3 cellular contexts compared by ENCODE assay signal in genomic region chr15:77400258-77400657, GRCh38.
A peak's percentile ranks its signal among the peaks of the same experiment; 100 is the strongest.
TF ChIP-seq lines count a peak whose summit lies in the region.

No MANE protein-coding gene starts in this region.

TF ChIP-seq in GM12891, 5 proteins besides CTCF, POLR2A, EP300 and RAD21 (continued from another document):
- TF ChIP-seq PAX5 (IDR thresholded peaks at IDR 0.05; ENCODE audit: insufficient read depth, low read length, severe bottlenecking) (no peak), POU2F2 (IDR thresholded peaks at IDR 0.05; ENCODE audit: low read depth, low read length) (no peak), POLR2AphosphoS5 (IDR thresholded peaks at IDR 0.05; ENCODE audit: low read depth, low read length) (no peak), TAF1 (IDR thresholded peaks at IDR 0.05; ENCODE audit: low read depth, low read length) (no peak)

TF ChIP-seq in HEK293, 187 proteins besides CTCF, POLR2A, EP300 and RAD21:
- TF ChIP-seq, protein P1, sequence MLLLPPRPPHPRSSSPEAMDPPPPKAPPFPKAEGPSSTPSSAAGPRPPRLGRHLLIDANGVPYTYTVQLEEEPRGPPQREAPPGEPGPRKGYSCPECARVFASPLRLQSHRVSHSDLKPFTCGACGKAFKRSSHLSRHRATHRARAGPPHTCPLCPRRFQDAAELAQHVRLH (tag by site-specific recombination; IDR thresholded peaks at IDR 0.05): peak; percentile 93
- TF ChIP-seq, protein P2, sequence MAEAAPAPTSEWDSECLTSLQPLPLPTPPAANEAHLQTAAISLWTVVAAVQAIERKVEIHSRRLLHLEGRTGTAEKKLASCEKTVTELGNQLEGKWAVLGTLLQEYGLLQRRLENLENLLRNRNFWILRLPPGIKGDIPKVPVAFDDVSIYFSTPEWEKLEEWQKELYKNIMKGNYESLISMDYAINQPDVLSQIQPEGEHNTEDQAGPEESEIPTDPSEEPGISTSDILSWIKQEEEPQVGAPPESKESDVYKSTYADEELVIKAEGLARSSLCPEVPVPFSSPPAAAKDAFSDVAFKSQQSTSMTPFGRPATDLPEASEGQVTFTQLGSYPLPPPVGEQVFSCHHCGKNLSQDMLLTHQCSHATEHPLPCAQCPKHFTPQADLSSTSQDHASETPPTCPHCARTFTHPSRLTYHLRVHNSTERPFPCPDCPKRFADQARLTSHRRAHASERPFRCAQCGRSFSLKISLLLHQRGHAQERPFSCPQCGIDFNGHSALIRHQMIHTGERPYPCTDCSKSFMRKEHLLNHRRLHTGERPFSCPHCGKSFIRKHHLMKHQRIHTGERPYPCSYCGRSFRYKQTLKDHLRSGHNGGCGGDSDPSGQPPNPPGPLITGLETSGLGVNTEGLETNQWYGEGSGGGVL (tag by site-specific recombination; IDR thresholded peaks at IDR 0.05): no peak
- no peak for TF ChIP-seq ZBTB8A (tag by site-specific recombination; IDR thresholded peaks at IDR 0.05)
- TF ChIP-seq ZNF146 (tag by site-specific recombination; IDR thresholded peaks at IDR 0.05): peak; percentile 99
- TF ChIP-seq ZNF280D (tag by site-specific recombination; IDR thresholded peaks at IDR 0.05): peak; percentile 91; the same call in 1 of the 2 replicates
- TF ChIP-seq ZNF677 (tag by site-specific recombination; IDR thresholded peaks at IDR 0.05): no peak

TF ChIP-seq in K562, 482 proteins besides CTCF, POLR2A, EP300 and RAD21 (continued from another document):
- TF ChIP-seq CBX3 (IDR thresholded peaks at IDR 0.05; ENCODE audit: borderline replicate concordance in 1 of 2, low read length in 2 of 2) (0 out of 3 replicates have a peak, but pooled peaks of 1 of the 2 experiments have one; percentile 19), TARDBP (IDR thresholded peaks at IDR 0.05) (no peak), CHAMP1 (IDR thresholded peaks at IDR 0.05) (0 out of 2 replicates have a peak, but pooled peaks have one; percentile 23), RBM25 (IDR thresholded peaks at IDR 0.05; ENCODE audit: low read depth, low read length, severe bottlenecking) (peak; percentile 91), HDAC2 (IDR thresholded peaks at IDR 0.05) (0 out of 2 replicates have a peak, but pooled peaks have one; percentile 43), HLTF (IDR thresholded peaks at IDR 0.05) (no peak), ZNF146 (CRISPR knock-in tag; IDR thresholded peaks at IDR 0.05; ENCODE audit: unreplicated experiment) (peak; percentile 97), RCOR1 (IDR thresholded peaks at IDR 0.05; ENCODE audit: borderline replicate concordance in 1 of 2, low read depth in 2 of 2, low read length in 2 of 2) (0 out of 4 replicates have a peak, but pooled peaks of 1 of the 2 experiments have one; percentile 31), ADNP (tag; IDR thresholded peaks at IDR 0.05) (peak; percentile 45), SMARCA5 (IDR thresholded peaks at IDR 0.05) (0 out of 2 replicates have a peak, but pooled peaks have one; percentile 44), PPARD (CRISPR knock-in tag; IDR thresholded peaks at IDR 0.05) (no peak), KDM1A (IDR thresholded peaks at IDR 0.05) (peak; percentile 53 to 65)
